1 cellular context compared by ENCODE assay signal in genomic region chr2:6794484-6794883, GRCh38.
A peak's percentile ranks its signal among the peaks of the same experiment; 100 is the strongest.
TF ChIP-seq lines count a peak whose summit lies in the region.

No MANE protein-coding gene starts in this region.

TF ChIP-seq in K562, 482 proteins besides CTCF, POLR2A, EP300 and RAD21 (continued from another document):
- peak; percentile 68 for TF ChIP-seq TFE3 (CRISPR knock-in tag; IDR thresholded peaks at IDR 0.05)
